8 cellular contexts compared by ENCODE assay signal in genomic region chr21:36927718-36928117, GRCh38. TPM values are rescaled to one million over a fixed set of nuclear protein-coding genes. Genes with fewer than 3 reads are reported as not detected.
DNase-seq lines count a peak whose midpoint lies in the region; ATAC-seq, FAIRE-seq and TF ChIP-seq lines count a peak whose summit lies in the region.
"Had no signal": no experiment of that assay in that cellular context is flagged by ENCODE, and none has a peak within 500 bp of the region (broad histone marks: within the 10 kb centered on the region; RNA-seq: fewer than 3 reads in every experiment).

No MANE protein-coding gene starts in this region.

- in situ Hi-C loops in GM13976 (cut with MboI; ENCODE audit: low sequenced_read_pairs, unreplicated experiment): no loop called here

- peak; percentile 76 for FAIRE-seq in astrocyte (lab: Jason Lieb, UNC)

- peaks cover 2% of the 10 kb centered on the region for H3K36me3 ChIP-seq in astrocyte (ENCODE audit: insufficient read depth, low read length)
- H3K36me3 ChIP-seq: neutrophil had no signal

- H3K36me3 Mint-ChIP-seq in astrocyte (ENCODE audit: low read depth, unreplicated experiment): peaks cover 5% of the 10 kb centered on the region

- H3K27ac ChIP-seq in astrocyte (ENCODE audit: low read depth, low read length): peak overlapping the region; percentile 36
- H3K27ac ChIP-seq: neutrophil had no signal

- H3K27ac Mint-ChIP-seq in astrocyte (ENCODE audit: unreplicated experiment): no peak overlapping the region

- H3K9me3 Mint-ChIP-seq in astrocyte (ENCODE audit: unreplicated experiment): no peaks in the 10 kb centered on the region

- no peaks in the 10 kb centered on the region for H3K27me3 ChIP-seq in astrocyte (ENCODE audit: insufficient read depth, low read length)
- H3K27me3 ChIP-seq: neutrophil had no signal

- no peak overlapping the region for H3K4me3 ChIP-seq in astrocyte (ENCODE audit: insufficient read depth, low read depth, low read length)
- no peak overlapping the region for H3K4me3 ChIP-seq in skeletal muscle cell (ENCODE audit: low read depth, low read length)

- peak; percentile 80 for TF ChIP-seq CTCF in GM13976 (IDR thresholded peaks at IDR 0.05; ENCODE audit: borderline replicate concordance, control extremely low read depth, extremely low read depth, insufficient read depth, missing control alignments)
- peak; percentile 96 for TF ChIP-seq CTCF in astrocyte (IDR thresholded peaks at IDR 0.05; ENCODE audit: insufficient read depth, low read depth, low read length)

- H3K4me2 ChIP-seq in astrocyte (ENCODE audit: low read length): peak overlapping the region; percentile 44

- H4K20me1 ChIP-seq in astrocyte (ENCODE audit: insufficient read depth, low read length): peaks cover under 1% of the 10 kb centered on the region

- no peaks in the 10 kb centered on the region for H3K9me3 ChIP-seq in astrocyte (ENCODE audit: insufficient read depth, low read depth, low read length)
- H3K9me3 ChIP-seq: neutrophil had no signal

- no peaks in the 10 kb centered on the region for H3K79me2 ChIP-seq in astrocyte (ENCODE audit: insufficient read depth, low read length)

- no peaks in the 10 kb centered on the region for H3K27me3 Mint-ChIP-seq in astrocyte (ENCODE audit: low read depth, unreplicated experiment)

- no peak overlapping the region for H2AFZ ChIP-seq in astrocyte (ENCODE audit: low read depth, low read length)

- H3K4me3 Mint-ChIP-seq in astrocyte (ENCODE audit: unreplicated experiment): no peak overlapping the region

- peaks cover 17% of the 10 kb centered on the region for H3K4me1 Mint-ChIP-seq in astrocyte (ENCODE audit: low read depth, unreplicated experiment)

- H3K9ac ChIP-seq in astrocyte (ENCODE audit: low read length): peak overlapping the region; percentile 38

- ATAC-seq in GM18520 (IDR thresholded peaks at IDR 0.05; ENCODE audit: unreplicated experiment): no peak

- DNase-seq in GM13976 (ENCODE audit: low spot score) (peak; percentile 82), NCI-H2029 (lab: John Stamatoyannopoulos, UW) (peak; percentile 69), T1000 (lab: John Stamatoyannopoulos, UW) (peak; percentile 76), astrocyte (ENCODE audit: low read depth) (peak; percentile 85), hepatic stellate cell (ENCODE audit: low spot score) (peak; percentile 92), skeletal muscle cell (ENCODE audit: low read depth) (peak; percentile 82)

- H3K4me1 ChIP-seq in astrocyte (ENCODE audit: insufficient read depth, low read length): peaks cover 12% of the 10 kb centered on the region

RNA-seq across cellular contexts. Expression of gene HLCS, which starts 38.8 kb away (rescaled TPM):
- 20.9 and 24.3 TPM in 2 replicates for total RNA-seq in astrocyte
